ENCODE assay signal across 1 cellular context in genomic region chr9:126883636-126884035, GRCh38.
TF ChIP-seq lines count a peak whose summit lies in the region.

No MANE protein-coding gene starts in this region.

TF ChIP-seq in GM23338, 12 proteins besides CTCF, POLR2A, EP300 and RAD21 (continued from another document):
- no peak for TF ChIP-seq ZNF462 (CRISPR knock-in tag; IDR thresholded peaks at IDR 0.05)
- no peak for TF ChIP-seq EZH2 (IDR thresholded peaks at IDR 0.05; ENCODE audit: low read depth, unreplicated experiment)
- no peak for TF ChIP-seq CREB1 (CRISPR knock-in tag; IDR thresholded peaks at IDR 0.05; ENCODE audit: low read depth)
- TF ChIP-seq ETS1 (IDR thresholded peaks at IDR 0.05): no peak
- no peak for TF ChIP-seq STAT1 (IDR thresholded peaks at IDR 0.05; ENCODE audit: unreplicated experiment)
